35 cellular contexts compared by ENCODE assay signal in the genomic region with DNA sequence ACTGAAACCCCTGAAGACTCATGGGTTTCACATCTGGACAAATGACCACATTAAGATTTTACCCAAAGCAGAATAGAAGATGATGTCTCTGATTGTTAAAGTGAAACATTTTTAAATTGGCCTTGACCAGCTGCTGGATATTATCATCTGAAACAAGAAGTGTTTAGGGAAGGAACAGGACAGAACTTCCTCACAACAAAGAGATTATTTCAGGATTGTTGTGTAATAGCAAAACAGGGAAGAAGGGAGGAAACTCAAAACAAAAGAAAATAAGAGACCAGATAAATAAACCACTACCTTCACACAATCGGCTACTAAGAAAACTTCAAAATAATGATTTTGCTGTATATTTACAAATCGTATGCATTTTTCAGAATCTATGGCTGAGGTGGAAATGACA.
"Had no signal": no experiment of that assay in that cellular context is flagged by ENCODE, and none has a peak within 500 bp of the region (broad histone marks: within the 10 kb centered on the region; RNA-seq: fewer than 3 reads in every experiment).

No MANE protein-coding gene starts in this region.

- H3K9me3 ChIP-seq: adrenal gland, body of pancreas, colonic mucosa, esophagus muscularis mucosa, gastrocnemius medialis, heart left ventricle had no signal

- H3K9me3 Mint-ChIP-seq: activated naive CD4-positive, alpha-beta T cell treated with anti-CD3 and anti-CD28 coated beads for 36 hours; activated naive CD8-positive, alpha-beta T cell treated with anti-CD3 and anti-CD28 coated beads, Interleukin-2, amount 50 U/mL, for 24 hours; activated T-helper 1 cell treated with anti-CD3 and anti-CD28 coated beads, Interleukin-12 subunit alpha, Interleukin-12 subunit beta, Interleukin-2, Interleukin-4 antibody, amounts not matched to agents 30 ng/mL and 10 ng/mL and 1 ng/mL, durations not matched to agents 14 hours and 24 hours and 36 hours had no signal

- H3K36me3 Mint-ChIP-seq: activated CD4-positive, alpha-beta memory T cell treated with anti-CD3 and anti-CD28 coated beads for 36 hours; activated CD8-positive, alpha-beta memory T cell treated with anti-CD3 and anti-CD28 coated beads, Interleukin-2, amount 10 ng/mL, durations not matched to agents 7 days and 5 days; activated naive CD4-positive, alpha-beta T cell treated with anti-CD3 and anti-CD28 coated beads, Interleukin-2, amount 50 U/mL, for 24 hours; activated naive CD8-positive, alpha-beta T cell treated with anti-CD3 and anti-CD28 coated beads for 36 hours had no signal

- H3K4me1 ChIP-seq: adrenal gland, body of pancreas, colonic mucosa, esophagus muscularis mucosa, foreskin keratinocyte, gastrocnemius medialis had no signal

- H3K4me1 Mint-ChIP-seq: activated CD4-positive, alpha-beta T cell treated with anti-CD3 and anti-CD28 coated beads for 36 hours; activated CD4-positive, alpha-beta T cell treated with anti-CD3 and anti-CD28 coated beads, Interleukin-2, amount 10 ng/mL, durations not matched to agents 24 days and 14 days; activated CD8-positive, alpha-beta memory T cell treated with anti-CD3 and anti-CD28 coated beads, Interleukin-2, amount 10 ng/mL, durations not matched to agents 7 days and 5 days; activated naive CD4-positive, alpha-beta T cell treated with anti-CD3 and anti-CD28 coated beads, Interleukin-2, amount 50 U/mL, for 24 hours; activated naive CD8-positive, alpha-beta T cell treated with anti-CD3 and anti-CD28 coated beads for 36 hours; activated naive CD8-positive, alpha-beta T cell treated with anti-CD3 and anti-CD28 coated beads, Interleukin-2, amount 50 U/mL, for 24 hours; T-helper 17 cell had no signal

- H3K27me3 Mint-ChIP-seq: activated CD4-positive, alpha-beta memory T cell treated with anti-CD3 and anti-CD28 coated beads for 36 hours; activated CD4-positive, alpha-beta T cell treated with anti-CD3 and anti-CD28 coated beads for 36 hours; activated CD4-positive, alpha-beta T cell treated with anti-CD3 and anti-CD28 coated beads, Interleukin-2, amount 10 ng/mL, durations not matched to agents 24 days and 14 days; activated CD8-positive, alpha-beta memory T cell treated with anti-CD3 and anti-CD28 coated beads, Interleukin-2, amount 10 ng/mL, durations not matched to agents 7 days and 5 days; activated naive CD4-positive, alpha-beta T cell treated with anti-CD3 and anti-CD28 coated beads, Interleukin-2, amount 50 U/mL, for 24 hours; activated naive CD8-positive, alpha-beta T cell treated with anti-CD3 and anti-CD28 coated beads for 36 hours; activated naive CD8-positive, alpha-beta T cell treated with anti-CD3 and anti-CD28 coated beads, Interleukin-2, amount 50 U/mL, for 24 hours; T-helper 17 cell had no signal

- ATAC-seq: activated CD4-positive, alpha-beta T cell treated with anti-CD3 and anti-CD28 coated beads for 36 hours; activated CD8-positive, alpha-beta memory T cell treated with anti-CD3 and anti-CD28 coated beads, Interleukin-2, amount 10 ng/mL, durations not matched to agents 7 days and 5 days; activated CD8-positive, alpha-beta T cell treated with anti-CD3 and anti-CD28 coated beads, Interleukin-2, amount 10 ng/mL, durations not matched to agents 7 days and 5 days; activated naive CD8-positive, alpha-beta T cell treated with anti-CD3 and anti-CD28 coated beads, Interleukin-2, amount 50 U/mL, for 24 hours; body of pancreas; foreskin keratinocyte; gastrocnemius medialis; heart left ventricle; T-helper 17 cell had no signal

- H3K36me3 ChIP-seq: adrenal gland, colonic mucosa, esophagus muscularis mucosa, gastrocnemius medialis, heart left ventricle had no signal

- H3K4me3 Mint-ChIP-seq: activated CD4-positive, alpha-beta memory T cell treated with anti-CD3 and anti-CD28 coated beads for 36 hours; activated CD4-positive, alpha-beta T cell treated with anti-CD3 and anti-CD28 coated beads for 36 hours; activated CD4-positive, alpha-beta T cell treated with anti-CD3 and anti-CD28 coated beads, Interleukin-2, amount 10 ng/mL, durations not matched to agents 24 days and 14 days; activated CD8-positive, alpha-beta memory T cell treated with anti-CD3 and anti-CD28 coated beads, Interleukin-2, amount 10 ng/mL, durations not matched to agents 7 days and 5 days; activated CD8-positive, alpha-beta T cell treated with anti-CD3 and anti-CD28 coated beads, Interleukin-2, amount 10 ng/mL, durations not matched to agents 7 days and 5 days; activated naive CD4-positive, alpha-beta T cell treated with anti-CD3 and anti-CD28 coated beads for 36 hours; activated naive CD4-positive, alpha-beta T cell treated with anti-CD3 and anti-CD28 coated beads, Interleukin-2, amount 50 U/mL, for 24 hours; activated naive CD8-positive, alpha-beta T cell treated with anti-CD3 and anti-CD28 coated beads for 36 hours; activated naive CD8-positive, alpha-beta T cell treated with anti-CD3 and anti-CD28 coated beads, Interleukin-2, amount 50 U/mL, for 24 hours; activated T-helper 1 cell treated with anti-CD3 and anti-CD28 coated beads, Interleukin-12 subunit alpha, Interleukin-12 subunit beta, Interleukin-2, Interleukin-4 antibody, amounts not matched to agents 30 ng/mL and 10 ng/mL and 1 ng/mL, durations not matched to agents 14 hours and 24 hours and 36 hours; T-helper 17 cell; T-helper 2 cell treated with Interferon-gamma antibody and Interleukin-4, amounts not matched to agents 5 μg/mL and 100 μg/mL, for 36 hours had no signal

- H3K27ac Mint-ChIP-seq: activated CD4-positive, alpha-beta memory T cell treated with anti-CD3 and anti-CD28 coated beads for 36 hours; activated CD4-positive, alpha-beta T cell treated with anti-CD3 and anti-CD28 coated beads for 36 hours; activated CD4-positive, alpha-beta T cell treated with anti-CD3 and anti-CD28 coated beads, Interleukin-2, amount 10 ng/mL, durations not matched to agents 24 days and 14 days; activated CD8-positive, alpha-beta memory T cell treated with anti-CD3 and anti-CD28 coated beads, Interleukin-2, amount 10 ng/mL, durations not matched to agents 7 days and 5 days; activated CD8-positive, alpha-beta T cell treated with anti-CD3 and anti-CD28 coated beads, Interleukin-2, amount 10 ng/mL, durations not matched to agents 7 days and 5 days; activated naive CD4-positive, alpha-beta T cell treated with anti-CD3 and anti-CD28 coated beads for 36 hours; activated naive CD4-positive, alpha-beta T cell treated with anti-CD3 and anti-CD28 coated beads, Interleukin-2, amount 50 U/mL, for 24 hours; activated naive CD8-positive, alpha-beta T cell treated with anti-CD3 and anti-CD28 coated beads for 36 hours; activated naive CD8-positive, alpha-beta T cell treated with anti-CD3 and anti-CD28 coated beads, Interleukin-2, amount 50 U/mL, for 24 hours; activated T-helper 1 cell treated with anti-CD3 and anti-CD28 coated beads, Interleukin-12 subunit alpha, Interleukin-12 subunit beta, Interleukin-2, Interleukin-4 antibody, amounts not matched to agents 30 ng/mL and 10 ng/mL and 1 ng/mL, durations not matched to agents 14 hours and 24 hours and 36 hours; activated T-helper 2 cell treated with anti-CD3 and anti-CD28 coated beads, Interferon-gamma antibody, Interleukin-2, Interleukin-4, amounts not matched to agents 10 μg/mL and 5 μg/mL and 100 μg/mL, durations not matched to agents 14 hours and 24 hours and 36 hours; T-helper 17 cell; T-helper 2 cell treated with Interferon-gamma antibody and Interleukin-4, amounts not matched to agents 5 μg/mL and 100 μg/mL, for 36 hours had no signal

- DNase-seq: activated CD4-positive, alpha-beta memory T cell treated with anti-CD3 and anti-CD28 coated beads for 36 hours; activated CD4-positive, alpha-beta T cell treated with anti-CD3 and anti-CD28 coated beads for 36 hours; activated CD4-positive, alpha-beta T cell treated with anti-CD3 and anti-CD28 coated beads, Interleukin-2, amount 10 ng/mL, durations not matched to agents 24 days and 14 days; activated CD4-positive, CD25-positive, alpha-beta regulatory T cell; activated CD4-positive, CD25-positive, alpha-beta regulatory T cell treated with anti-CD3 and anti-CD28 coated beads, Interleukin-2, amount 50 U/mL, for 72 hours; activated CD8-positive, alpha-beta memory T cell treated with anti-CD3 and anti-CD28 coated beads, Interleukin-2, amount 10 ng/mL, durations not matched to agents 7 days and 5 days; activated CD8-positive, alpha-beta memory T cell treated with anti-CD3 and anti-CD28 coated beads, Interleukin-2, amount 50 U/mL, for 4 hours; activated CD8-positive, alpha-beta T cell treated with anti-CD3 and anti-CD28 coated beads, Interleukin-2, amount 10 ng/mL, durations not matched to agents 7 days and 5 days; activated effector memory CD4-positive, alpha-beta T cell treated with anti-CD3 and anti-CD28 coated beads, Interleukin-2, amount 50 U/mL, for 16 hours; activated naive CD4-positive, alpha-beta T cell treated with anti-CD3 and anti-CD28 coated beads for 36 hours; activated naive CD8-positive, alpha-beta T cell treated with anti-CD3 and anti-CD28 coated beads for 36 hours; activated naive CD8-positive, alpha-beta T cell treated with anti-CD3 and anti-CD28 coated beads, Interleukin-2, amount 50 U/mL, for 24 hours; activated T-cell treated with anti-CD3 and anti-CD28 coated beads, Interleukin-2, amount 50 U/mL, for 1 hour; activated T-cell treated with anti-CD3 and anti-CD28 coated beads, Interleukin-2, amount 50 U/mL, for 48 hours; adrenal gland; amygdala; aorta; body of pancreas; central memory CD4-positive, alpha-beta T cell; cerebellar nuclear complex; colonic mucosa; effector CD8-positive, alpha-beta T cell; erythroblast; foreskin keratinocyte; gastrocnemius medialis; glutamatergic neuron; heart left ventricle; T-helper 1 cell; T-helper 17 cell; T1000 had no signal

- H3K27me3 ChIP-seq: adrenal gland, body of pancreas, colonic mucosa, esophagus muscularis mucosa, foreskin keratinocyte, gastrocnemius medialis, heart left ventricle had no signal

- H3K4me3 ChIP-seq: adrenal gland, body of pancreas, colonic mucosa, esophagus muscularis mucosa, gastrocnemius medialis, heart left ventricle had no signal
